In genomic region chr20:50512323-50512722, GRCh38 we compare ENCODE assay signal across 9 cellular contexts. TPM values are rescaled to one million over a fixed set of nuclear protein-coding genes. Genes with fewer than 3 reads are reported as not detected.
A peak's percentile ranks its signal among the peaks of the same experiment; 100 is the strongest.
DNase-seq lines count a peak whose midpoint lies in the region; ATAC-seq and TF ChIP-seq lines count a peak whose summit lies in the region.
"Had no signal": no experiment of that assay in that cellular context is flagged by ENCODE, and none has a peak within 500 bp of the region (broad histone marks: within the 10 kb centered on the region; RNA-seq: fewer than 3 reads in every experiment).

No MANE protein-coding gene starts in this region.

- H2AK5ac ChIP-seq in mesendoderm (ENCODE audit: low read length) = no peak overlapping the region

- no peaks in the 10 kb centered on the region for H3K27me3 Mint-ChIP-seq in stimulated activated naive CD8-positive, alpha-beta T cell treated with anti-CD3 and anti-CD28 coated beads, Interleukin-15, Interleukin-2, amounts not matched to agents 100 ng/mL and 50 ng/mL, for 24 hours

- no peak overlapping the region for H3K18ac ChIP-seq in mesendoderm (ENCODE audit: low read length)

- peak overlapping the region; percentile 98 for H3K4me3 ChIP-seq in brain microvascular endothelial cell (ENCODE audit: low read depth, low read length)
- no peak overlapping the region for H3K4me3 ChIP-seq in mesendoderm (ENCODE audit: low read length)
- H3K4me3 ChIP-seq in vagina = peak overlapping the region; percentile 15 to 78
- no peak overlapping the region for H3K4me3 ChIP-seq in SJCRH30

- no peak overlapping the region for H3K4ac ChIP-seq in mesendoderm (ENCODE audit: low read depth, low read length)

- no peak overlapping the region for H3K9ac ChIP-seq in mesendoderm (ENCODE audit: low read length)

- no peak overlapping the region for H4K8ac ChIP-seq in mesendoderm (ENCODE audit: low read depth, low read length)

- no peak overlapping the region for H2BK5ac ChIP-seq in mesendoderm (ENCODE audit: low read length)

- no peak overlapping the region for H2BK15ac ChIP-seq in mesendoderm (replicated peaks; ENCODE audit: low read depth)

- no peak overlapping the region for H3K23ac ChIP-seq in mesendoderm (ENCODE audit: low read length)

- H3K27ac Mint-ChIP-seq in stimulated activated naive CD8-positive, alpha-beta T cell treated with anti-CD3 and anti-CD28 coated beads, Interleukin-15, Interleukin-2, amounts not matched to agents 100 ng/mL and 50 ng/mL, for 24 hours = peak overlapping the region; percentile 97

- no peaks in the 10 kb centered on the region for H3K27me3 ChIP-seq in brain microvascular endothelial cell (replicated peaks)
- no peaks in the 10 kb centered on the region for H3K27me3 ChIP-seq in mesendoderm (ENCODE audit: insufficient read depth, low read length, poor library complexity)
- no peaks in the 10 kb centered on the region for H3K27me3 ChIP-seq in vagina
- H3K27me3 ChIP-seq in SJCRH30 = no peaks in the 10 kb centered on the region

- DNase-seq in stimulated activated naive CD8-positive, alpha-beta T cell treated with anti-CD3 and anti-CD28 coated beads, Interleukin-15, Interleukin-2, amounts not matched to agents 100 U/mL and 50 U/mL, for 24 hours = no peak
- no peak for DNase-seq in brain microvascular endothelial cell
- DNase-seq in mesendoderm = peak; percentile 65
- DNase-seq in vagina (ENCODE audit: extremely low spot score in 2 of 2) = no peak
- DNase-seq in GM10248 (ENCODE audit: extremely low spot score) = no peak
- DNase-seq in SJCRH30 = no peak
- DNase-seq: DMS53 had no signal

- no peak overlapping the region for H2BK120ac ChIP-seq in mesendoderm (ENCODE audit: low read depth, low read length)

- H3K4me2 ChIP-seq in mesendoderm (ENCODE audit: low read length) = no peak overlapping the region

- no peak overlapping the region for H3K56ac ChIP-seq in mesendoderm (ENCODE audit: low read length)

- H3K36me3 ChIP-seq in brain microvascular endothelial cell (replicated peaks) = no peaks in the 10 kb centered on the region
- no peaks in the 10 kb centered on the region for H3K36me3 ChIP-seq in mesendoderm (ENCODE audit: control insufficient read depth, insufficient read depth, low read length)
- no peaks in the 10 kb centered on the region for H3K36me3 ChIP-seq in vagina
- H3K36me3 ChIP-seq in SJCRH30 = no peaks in the 10 kb centered on the region

- TF ChIP-seq CTCF in brain microvascular endothelial cell (IDR thresholded peaks at IDR 0.05; ENCODE audit: low read depth, low read length, missing control alignments) (no peak), vagina (IDR thresholded peaks at IDR 0.05) (no peak), GM10248 (IDR thresholded peaks at IDR 0.05; ENCODE audit: control extremely low read depth, extremely low read depth, low read depth, missing control alignments) (no peak)

- no CpG with 5 or more reads among the region's 1 CpG for WGBS in mesendoderm (ENCODE audit: extremely low coverage, insufficient coverage, low lambda C conversion rate)

- H3K79me2 ChIP-seq in mesendoderm (ENCODE audit: control insufficient read depth, insufficient read depth, low read length) = peaks cover 39% of the 10 kb centered on the region

- no peak for TF ChIP-seq POLR2A in vagina (IDR thresholded peaks at IDR 0.05)

- peak overlapping the region; percentile 97 for H3K4me3 Mint-ChIP-seq in stimulated activated naive CD8-positive, alpha-beta T cell treated with anti-CD3 and anti-CD28 coated beads, Interleukin-15, Interleukin-2, amounts not matched to agents 100 ng/mL and 50 ng/mL, for 24 hours

- no peaks in the 10 kb centered on the region for H3K9me3 Mint-ChIP-seq in stimulated activated naive CD8-positive, alpha-beta T cell treated with anti-CD3 and anti-CD28 coated beads, Interleukin-15, Interleukin-2, amounts not matched to agents 100 ng/mL and 50 ng/mL, for 24 hours

- POLR2A ChIA-PET in GM10248 (lab: Yijun Ruan, JAX) = interaction anchor here (1.8 kb wide), 1 partner anchor 58 kb away, joined by 4 read pairs; no protein-coding TSS in a partner anchor

- peaks cover 4% of the 10 kb centered on the region for H3K4me1 ChIP-seq in mesendoderm (ENCODE audit: control insufficient read depth, low read depth, low read length)
- peaks cover 71% of the 10 kb centered on the region for H3K4me1 ChIP-seq in vagina
- H3K4me1 ChIP-seq in SJCRH30 = peaks cover 18% of the 10 kb centered on the region

- CTCF ChIA-PET in GM10248 (lab: Yijun Ruan, JAX) = interaction anchor here (0.6 to 8.3 kb wide), 13 partner anchors 8 to 533 kb away, joined by 3 to 44 read pairs (median 5); no protein-coding TSS in a partner anchor

- ATAC-seq in stimulated activated naive CD8-positive, alpha-beta T cell treated with anti-CD3 and anti-CD28 coated beads, Interleukin-15, Interleukin-2, amounts not matched to agents 100 U/mL and 50 U/mL, for 24 hours = no peak
- no peak for ATAC-seq in HG03354 (IDR thresholded peaks at IDR 0.05; ENCODE audit: poor library complexity, severe bottlenecking, unreplicated experiment)

- H4K5ac ChIP-seq in mesendoderm (ENCODE audit: low read length) = no peak overlapping the region

- in situ Hi-C loops in brain microvascular endothelial cell (cut with HindIII; ENCODE audit: low pct_ligation_motif_present, low sequenced_read_pairs) = no loop called here

- intact Hi-C loops in vagina (cut with DNase I) = no loop called here

- H3K79me1 ChIP-seq in mesendoderm (ENCODE audit: low read length) = peaks cover 12% of the 10 kb centered on the region

- peaks cover 26% of the 10 kb centered on the region for H3K36me3 Mint-ChIP-seq in stimulated activated naive CD8-positive, alpha-beta T cell treated with anti-CD3 and anti-CD28 coated beads, Interleukin-15, Interleukin-2, amounts not matched to agents 100 ng/mL and 50 ng/mL, for 24 hours (ENCODE audit: low read depth)

- peaks cover 77% of the 10 kb centered on the region for H3K4me1 Mint-ChIP-seq in stimulated activated naive CD8-positive, alpha-beta T cell treated with anti-CD3 and anti-CD28 coated beads, Interleukin-15, Interleukin-2, amounts not matched to agents 100 ng/mL and 50 ng/mL, for 24 hours (ENCODE audit: low read depth)

- no peaks in the 10 kb centered on the region for H3K9me3 ChIP-seq in vagina
- no peaks in the 10 kb centered on the region for H3K9me3 ChIP-seq in SJCRH30 (replicated peaks)

- H3K27ac ChIP-seq in brain microvascular endothelial cell (peak overlapping the region; percentile 66), mesendoderm (ENCODE audit: low read depth, low read length) (no peak overlapping the region), vagina (peak overlapping the region; percentile 89), SJCRH30 (no peak overlapping the region)

RNA-seq across cellular contexts. Expression of gene PTPN1, which starts 2.1 kb away (rescaled TPM):
- polyA plus RNA-seq in mesendoderm (2013, experiment 1 of 2) = 32.0 TPM
- polyA plus RNA-seq in mesendoderm (2013, experiment 2 of 2) = 31.3 TPM
- total RNA-seq in vagina = 25.3 TPM
- total RNA-seq in SJCRH30 (2014; rRNA removed; shearing (Covaris generic)) = 64.3 and 72.3 TPM in 2 replicates

Comparison
In these comparisons a context has a peak if more than half of its experiments do, and no peak if none do; other contexts are left out.
1. H3K27ac ChIP-seq: peak in brain microvascular endothelial cell (single experiment) and vagina (single experiment); none in mesendoderm (single experiment) and SJCRH30 (single experiment).
2. H3K4me3 ChIP-seq: peak in brain microvascular endothelial cell (single experiment) and vagina (2 of 2); none in mesendoderm (single experiment) and SJCRH30 (single experiment).